ENCODE assay signal across 1 cellular context in genomic region chr5:83494102-83494620, GRCh38.
TF ChIP-seq lines count a peak whose summit lies in the region.

No MANE protein-coding gene starts in this region.

TF ChIP-seq in A549, 52 proteins besides CTCF, POLR2A, EP300 and RAD21:
- TF ChIP-seq ZFP36 (IDR thresholded peaks at IDR 0.05; ENCODE audit: borderline replicate concordance, partially characterized antibody) (no peak), HMGXB4 (CRISPR knock-in tag; IDR thresholded peaks at IDR 0.05; ENCODE audit: borderline replicate concordance) (no peak), ZNF302 (CRISPR knock-in tag; IDR thresholded peaks at IDR 0.05) (no peak), GATA3 (IDR thresholded peaks at IDR 0.05; ENCODE audit: borderline replicate concordance) (no peak), CHD4 (IDR thresholded peaks at IDR 0.05; ENCODE audit: borderline replicate concordance) (no peak), POLR2AphosphoS2 (conservative IDR thresholded peaks at IDR 0.05; ENCODE audit: low read length) (no peak), HDAC2 (IDR thresholded peaks at IDR 0.05) (no peak), BHLHE40 (IDR thresholded peaks at IDR 0.05; ENCODE audit: low read depth, low read length) (no peak), HES2 (IDR thresholded peaks at IDR 0.05) (no peak), HOXA7 (CRISPR knock-in tag; IDR thresholded peaks at IDR 0.05) (no peak), FOSL2 (IDR thresholded peaks at IDR 0.05) (no peak), FOSL2 (CRISPR knock-in tag; IDR thresholded peaks at IDR 0.05) (no peak), CBX8 (IDR thresholded peaks at IDR 0.05) (no peak), MAX (IDR thresholded peaks at IDR 0.05) (no peak), PHF8 (IDR thresholded peaks at IDR 0.05; ENCODE audit: borderline replicate concordance, low read depth) (no peak), USF2 (IDR thresholded peaks at IDR 0.05) (no peak), ESRRA (IDR thresholded peaks at IDR 0.05; ENCODE audit: borderline replicate concordance, low read length) (no peak)
